ENCODE assay signal across 16 cellular contexts in the genomic region with DNA sequence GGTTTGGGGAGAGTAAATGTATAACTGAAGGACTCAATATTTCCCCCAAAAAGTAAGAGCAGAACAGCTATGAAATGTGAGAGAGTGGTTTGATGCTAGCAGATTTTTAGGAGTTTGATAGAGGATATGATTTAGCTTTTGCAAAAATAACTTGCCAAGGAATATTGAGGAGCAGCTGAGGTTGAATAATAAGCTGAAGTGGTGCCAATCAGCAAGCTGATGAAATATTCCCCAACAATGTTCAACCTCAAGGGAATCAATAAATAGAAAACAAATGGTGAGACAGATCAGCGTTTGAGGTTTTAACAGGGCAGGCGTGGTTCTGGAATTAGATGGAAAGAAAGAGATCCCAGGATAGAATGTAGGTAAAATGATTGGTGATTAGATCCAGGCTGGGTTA.
"Had no signal": no experiment of that assay in that cellular context is flagged by ENCODE, and none has a peak within 500 bp of the region (broad histone marks: within the 10 kb centered on the region; RNA-seq: fewer than 3 reads in every experiment).

No MANE protein-coding gene starts in this region.

- H3K4me1 ChIP-seq: lower lobe of right lung, upper lobe of right lung had no signal

- H3K9me3 ChIP-seq: lower lobe of right lung, neutrophil, thoracic aorta, upper lobe of right lung had no signal

- H3K4me3 ChIP-seq: cardiac muscle cell, heart left ventricle, lower lobe of right lung, thoracic aorta, upper lobe of right lung had no signal

- H3K27ac ChIP-seq: cardiac muscle cell, lower lobe of right lung, neutrophil, thoracic aorta, upper lobe of right lung had no signal

- DNase-seq: activated CD4-positive, alpha-beta memory T cell treated with anti-CD3 and anti-CD28 coated beads, Interleukin-2, amount 10 ng/mL, durations not matched to agents 7 days and 5 days; activated CD4-positive, alpha-beta T cell treated with anti-CD3 and anti-CD28 coated beads for 4 hours; activated effector memory CD4-positive, alpha-beta T cell treated with Interleukin-2 at 50 U/mL for 16 hours; activated T-cell treated with anti-CD3 and anti-CD28 coated beads, Interleukin-2, amount 50 U/mL, for 4 hours; foreskin melanocyte; heart left ventricle; immature natural killer cell; lower lobe of right lung; midbrain; naive thymus-derived CD4-positive, alpha-beta T cell; stimulated activated naive CD8-positive, alpha-beta T cell treated with anti-CD3 and anti-CD28 coated beads, Interleukin-15, amount 100 ng/mL, for 72 hours; T-helper 2 cell; upper lobe of right lung had no signal

- H3K36me3 ChIP-seq: cardiac muscle cell, heart left ventricle, lower lobe of right lung, neutrophil, thoracic aorta, upper lobe of right lung had no signal

- ATAC-seq: activated T-cell treated with anti-CD3 and anti-CD28 coated beads, Interleukin-2, amount 50 U/mL, for 4 hours; heart left ventricle; lower lobe of right lung; naive thymus-derived CD4-positive, alpha-beta T cell; stimulated activated naive CD8-positive, alpha-beta T cell treated with anti-CD3 and anti-CD28 coated beads, Interleukin-15, amount 100 ng/mL, for 72 hours; upper lobe of right lung had no signal

- H3K27me3 ChIP-seq: cardiac muscle cell, heart left ventricle, neutrophil, upper lobe of right lung had no signal
